ENCODE assay signal across 8 cellular contexts in the genomic region with DNA sequence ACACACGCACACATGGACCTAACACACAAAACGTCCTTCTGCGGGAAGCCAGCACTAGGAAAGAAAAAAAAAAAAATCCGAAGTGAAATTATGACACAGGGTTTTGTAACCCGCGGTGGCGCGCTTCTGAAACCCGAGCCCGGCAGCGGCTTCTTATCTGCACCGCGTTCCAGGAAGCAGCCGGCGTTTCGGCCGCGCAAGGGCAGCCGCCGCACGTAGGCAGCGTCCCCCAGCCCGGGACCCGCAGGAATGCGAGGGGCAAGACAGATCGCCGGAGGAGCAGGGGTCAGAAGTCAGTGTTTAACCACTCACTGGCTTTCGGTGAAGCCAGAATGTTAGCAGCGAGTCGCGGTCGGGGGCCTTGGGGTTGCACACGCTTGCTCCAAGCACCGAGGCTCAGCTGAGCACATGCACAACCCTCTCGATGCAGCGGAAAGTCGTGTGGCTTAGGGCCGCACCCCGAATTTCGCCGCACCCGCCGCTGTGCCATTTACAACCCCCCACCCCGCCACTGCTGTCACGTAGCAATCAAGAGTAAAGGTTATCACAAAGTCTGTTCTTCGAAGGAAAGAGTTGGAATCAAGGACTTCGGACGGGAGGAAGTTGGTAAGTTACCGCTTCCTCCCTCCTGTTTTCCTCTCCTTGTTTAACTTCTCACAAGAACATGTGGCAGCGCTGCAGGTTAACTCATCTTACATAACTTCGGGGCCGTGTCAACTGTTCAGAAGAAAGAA.
DNase-seq lines count a peak whose midpoint lies in the region; ATAC-seq and TF ChIP-seq lines count a peak whose summit lies in the region.

No MANE protein-coding gene starts in this region.

- no peak for TF ChIP-seq CTCF in endothelial cell (IDR thresholded peaks at IDR 0.05; ENCODE audit: unreplicated experiment)

- ATAC-seq in HG03064 (IDR thresholded peaks at IDR 0.05; ENCODE audit: low read depth, unreplicated experiment) = peak; percentile 47

- H3K27ac Mint-ChIP-seq in endothelial cell (ENCODE audit: unreplicated experiment) = peak overlapping the region; percentile 90

- DNase-seq in NCI-H1417 (lab: John Stamatoyannopoulos, UW) (peak; percentile 43 to 81 (median 75)), NCI-H1417 treated with DMSO at 0.1 percent for 48 hours (lab: John Stamatoyannopoulos, UW) (no peak), endothelial cell (ENCODE audit: low spot score) (peak; percentile 81), midbrain (lab: John Stamatoyannopoulos, UW) (peak; percentile 53)
- DNase-seq in NK-92 treated with Interleukin-12 subunit alpha and Interleukin-12 subunit beta, amount 100 ng/mL, for 24 hours (lab: John Stamatoyannopoulos, UW) = peak; percentile 83
- DNase-seq in activated CD8-positive, alpha-beta memory T cell treated with anti-CD3 and anti-CD28 coated beads, Interleukin-2, amount 50 U/mL, for 4 hours = peak; percentile 71
- DNase-seq in stimulated activated CD8-positive, alpha-beta memory T cell treated with anti-CD3 and anti-CD28 coated beads, Interleukin-15, amount 100 ng/mL, for 48 hours (ENCODE audit: low read depth in 2 of 2) = peak; percentile 93 to 94

- H3K36me3 Mint-ChIP-seq in endothelial cell (ENCODE audit: low read depth, unreplicated experiment) = no peaks in the 10 kb centered on the region

- H3K4me3 Mint-ChIP-seq in endothelial cell (ENCODE audit: unreplicated experiment) = peak overlapping the region; percentile 85

- peaks cover 3% of the 10 kb centered on the region for H3K27me3 Mint-ChIP-seq in endothelial cell (ENCODE audit: unreplicated experiment)

- H3K4me1 Mint-ChIP-seq in endothelial cell (ENCODE audit: unreplicated experiment) = peaks cover 14% of the 10 kb centered on the region

- H3K9me3 Mint-ChIP-seq in endothelial cell (ENCODE audit: unreplicated experiment) = no peaks in the 10 kb centered on the region
